In genomic region chr1:16621300-16621658, GRCh38 we compare ENCODE assay signal across 1 cellular context.
TF ChIP-seq lines count a peak whose summit lies in the region.

No MANE protein-coding gene starts in this region.

TF ChIP-seq in HCT116, 20 proteins besides CTCF, POLR2A, EP300 and RAD21 (continued from another document):
- no peak for TF ChIP-seq REST (IDR thresholded peaks at IDR 0.05; ENCODE audit: low read depth)
- TF ChIP-seq POLR2AphosphoS5 (IDR thresholded peaks at IDR 0.05; ENCODE audit: low read depth, low read length) = no peak
- no peak for TF ChIP-seq MAX (IDR thresholded peaks at IDR 0.05)
- TF ChIP-seq CEBPB (IDR thresholded peaks at IDR 0.05; ENCODE audit: low read depth) = no peak
- TF ChIP-seq YY1 (IDR thresholded peaks at IDR 0.05; ENCODE audit: extremely low read depth, insufficient replicate concordance, low read depth, low read length) = no peak
- TF ChIP-seq EZH2 (IDR thresholded peaks at IDR 0.05) = no peak
- no peak for TF ChIP-seq CBX3 (IDR thresholded peaks at IDR 0.05; ENCODE audit: low read depth)
